ENCODE assay signal across 8 cellular contexts in the genomic region with DNA sequence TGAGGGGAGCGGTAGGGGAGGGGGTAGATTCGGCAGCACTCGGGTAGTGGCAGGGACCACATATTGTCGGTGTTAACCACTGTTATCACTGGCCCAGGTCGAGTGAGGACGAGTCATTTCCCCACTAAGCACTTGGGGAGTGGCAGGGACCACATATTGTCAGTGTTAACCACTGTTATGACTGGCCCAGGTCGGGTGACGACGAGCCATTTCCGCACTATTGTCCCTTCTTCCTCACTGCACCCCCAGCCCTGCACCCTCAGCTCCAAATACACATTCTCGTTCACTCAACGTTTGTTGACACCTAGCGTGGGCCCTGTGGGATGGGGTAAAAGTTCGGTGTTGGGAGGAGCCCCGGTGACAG. TPM values are rescaled to one million over a fixed set of nuclear protein-coding genes. Genes with fewer than 3 reads are reported as not detected.
DNase-seq lines count a peak whose midpoint lies in the region; ATAC-seq lines count a peak whose summit lies in the region.

No MANE protein-coding gene starts in this region.

- no peaks in the 10 kb centered on the region for H3K9me3 ChIP-seq in duodenal mucosa (ENCODE audit: control insufficient read depth in 1 of 2, low read length in 2 of 2)

- peak overlapping the region; percentile 97 for H3K4me3 Mint-ChIP-seq in activated CD4-positive, alpha-beta T cell treated with anti-CD3 and anti-CD28 coated beads for 36 hours
- peak overlapping the region; percentile 95 for H3K4me3 Mint-ChIP-seq in natural killer cell treated with Interleukin-12 subunit alpha and Interleukin-12 subunit beta and Interleukin-15 and Interleukin-18, amount 100 ng/mL, for 72 hours

- CTCF ChIA-PET in activated CD4-positive, alpha-beta T cell treated with anti-CD3 and anti-CD28 coated beads for 36 hours (lab: Charles Lee) = interaction anchor here (1.0 to 2.0 kb wide), 2 partner anchors 10 kb away, joined by 11 to 14 read pairs; no protein-coding TSS in a partner anchor

- H3K9me3 Mint-ChIP-seq in activated CD4-positive, alpha-beta T cell treated with anti-CD3 and anti-CD28 coated beads for 36 hours (ENCODE audit: low read depth) = no peaks in the 10 kb centered on the region
- no peaks in the 10 kb centered on the region for H3K9me3 Mint-ChIP-seq in natural killer cell treated with Interleukin-12 subunit alpha and Interleukin-12 subunit beta and Interleukin-15 and Interleukin-18, amount 100 ng/mL, for 72 hours

- H3K4me3 ChIP-seq in duodenal mucosa (ENCODE audit: low read depth in 1 of 2, low read length in 2 of 2) = peak overlapping the region; percentile 93 to 98

- intact Hi-C loops in activated CD4-positive, alpha-beta T cell treated with anti-CD3 and anti-CD28 coated beads for 36 hours (cut with DNase I, micrococcal nuclease) = loop anchor here (1.0 to 5.0 kb wide), 10 partner anchors 18 to 1664 kb away; a partner anchor contains a TSS

- POLR2A ChIA-PET in activated CD4-positive, alpha-beta T cell treated with anti-CD3 and anti-CD28 coated beads for 36 hours (lab: Charles Lee) = interaction anchor here (1.2 to 1.5 kb wide), 2 partner anchors 35 to 107 kb away, joined by 4 read pairs; a partner anchor contains a TSS

- peak overlapping the region; percentile 88 to 97 for H3K9ac ChIP-seq in duodenal mucosa (ENCODE audit: low read depth in 1 of 2, low read length in 2 of 2)

- H3K27ac ChIP-seq in duodenal mucosa (ENCODE audit: low read depth, low read length) = peak overlapping the region; percentile 95
- H3K27ac ChIP-seq in substantia nigra (ENCODE audit: low read depth, low read length, poor library complexity, severe bottlenecking) = peak overlapping the region; percentile 79

- peak; percentile 54 for ATAC-seq in HG03354 (IDR thresholded peaks at IDR 0.05; ENCODE audit: poor library complexity, severe bottlenecking, unreplicated experiment)
- peak; percentile 79 for ATAC-seq in activated CD4-positive, alpha-beta T cell treated with anti-CD3 and anti-CD28 coated beads for 36 hours
- ATAC-seq in natural killer cell treated with Interleukin-12 subunit alpha and Interleukin-12 subunit beta and Interleukin-15 and Interleukin-18, amount 100 ng/mL, for 72 hours = peak; percentile 91 to 92

- H3K36me3 ChIP-seq in duodenal mucosa (ENCODE audit: control insufficient read depth in 1 of 2, insufficient read depth in 2 of 2, low read length in 2 of 2) = peaks cover 8% of the 10 kb centered on the region in 2 donors

- H3K27me3 ChIP-seq in duodenal mucosa (ENCODE audit: control insufficient read depth in 1 of 2, insufficient read depth in 2 of 2, low read length in 2 of 2) = peaks cover 0 to 3% of the 10 kb centered on the region in 2 donors

- DNase-seq in activated CD8-positive, alpha-beta memory T cell treated with anti-CD3 and anti-CD28 coated beads for 1 hour (ENCODE audit: extremely low read depth in 1 of 2, low read depth in 1 of 2) = peak; percentile 46 to 67
- no peak for DNase-seq in activated CD8-positive, alpha-beta memory T cell treated with anti-CD3 and anti-CD28 coated beads for 24 hours
- peak; percentile 86 for DNase-seq in activated CD4-positive, alpha-beta T cell treated with anti-CD3 and anti-CD28 coated beads for 36 hours
- DNase-seq in natural killer cell treated with Interleukin-12 subunit alpha and Interleukin-12 subunit beta and Interleukin-15 and Interleukin-18, amount 100 ng/mL, for 72 hours (ENCODE audit: low spot score) = peak; percentile 93
- DNase-seq in substantia nigra (lab: John Stamatoyannopoulos, UW) (peak in 10 of 49 donors; percentile 18 to 60 (median 49)), occipital lobe (lab: John Stamatoyannopoulos, UW) (no peak)

- peaks cover 17% of the 10 kb centered on the region for H3K36me3 Mint-ChIP-seq in activated CD4-positive, alpha-beta T cell treated with anti-CD3 and anti-CD28 coated beads for 36 hours (ENCODE audit: low read depth)
- no peaks in the 10 kb centered on the region for H3K36me3 Mint-ChIP-seq in natural killer cell treated with Interleukin-12 subunit alpha and Interleukin-12 subunit beta and Interleukin-15 and Interleukin-18, amount 100 ng/mL, for 72 hours

- peak overlapping the region; percentile 99 for H3K27ac Mint-ChIP-seq in activated CD4-positive, alpha-beta T cell treated with anti-CD3 and anti-CD28 coated beads for 36 hours
- H3K27ac Mint-ChIP-seq in natural killer cell treated with Interleukin-12 subunit alpha and Interleukin-12 subunit beta and Interleukin-15 and Interleukin-18, amount 100 ng/mL, for 72 hours = peak overlapping the region; percentile 94 to 95

- H3K27me3 Mint-ChIP-seq in activated CD4-positive, alpha-beta T cell treated with anti-CD3 and anti-CD28 coated beads for 36 hours = peaks cover 4% of the 10 kb centered on the region
- H3K27me3 Mint-ChIP-seq in natural killer cell treated with Interleukin-12 subunit alpha and Interleukin-12 subunit beta and Interleukin-15 and Interleukin-18, amount 100 ng/mL, for 72 hours = peaks cover 41 to 50% of the 10 kb centered on the region in 2 donors

- peaks cover 32% of the 10 kb centered on the region for H3K4me1 Mint-ChIP-seq in activated CD4-positive, alpha-beta T cell treated with anti-CD3 and anti-CD28 coated beads for 36 hours
- H3K4me1 Mint-ChIP-seq in natural killer cell treated with Interleukin-12 subunit alpha and Interleukin-12 subunit beta and Interleukin-15 and Interleukin-18, amount 100 ng/mL, for 72 hours (ENCODE audit: low read depth in 2 of 2) = peaks cover 38 to 42% of the 10 kb centered on the region in 2 donors

- peaks cover 10 to 18% of the 10 kb centered on the region in 2 donors for H3K4me1 ChIP-seq in duodenal mucosa (ENCODE audit: control insufficient read depth in 1 of 2, insufficient read depth in 2 of 2, low read length in 2 of 2)

RNA-seq across cellular contexts. Expression of a gene that starts 0.5 kb away (rescaled TPM):
- total RNA-seq in activated CD4-positive, alpha-beta T cell treated with anti-CD3 and anti-CD28 coated beads for 36 hours = 10 to 100 TPM; 14.5 to 14.9 TPM
- total RNA-seq in natural killer cell treated with Interleukin-12 subunit alpha and Interleukin-12 subunit beta and Interleukin-15 and Interleukin-18, amount 100 ng/mL, for 72 hours = 1 to 10 TPM; 6.1 to 8.3 TPM
- total RNA-seq in occipital lobe = 27.8 TPM

RNA-seq across cellular contexts. Expression of a gene that starts 35.5 kb away (rescaled TPM):
- 10 to 100 TPM; 28.4 to 31.6 TPM for total RNA-seq in activated CD4-positive, alpha-beta T cell treated with anti-CD3 and anti-CD28 coated beads for 36 hours
- 10 to 100 TPM; 26.1 to 35.5 TPM for total RNA-seq in natural killer cell treated with Interleukin-12 subunit alpha and Interleukin-12 subunit beta and Interleukin-15 and Interleukin-18, amount 100 ng/mL, for 72 hours
- total RNA-seq in occipital lobe = 140 TPM

RNA-seq across cellular contexts. Expression of a gene that starts 43.1 kb away (rescaled TPM):
- not detected for total RNA-seq in activated CD4-positive, alpha-beta T cell treated with anti-CD3 and anti-CD28 coated beads for 36 hours
- total RNA-seq in natural killer cell treated with Interleukin-12 subunit alpha and Interleukin-12 subunit beta and Interleukin-15 and Interleukin-18, amount 100 ng/mL, for 72 hours = not detected
- total RNA-seq in occipital lobe = not detected

Comparison
In these comparisons a context has a peak if more than half of its experiments do, and no peak if none do; other contexts are left out.
1. DNase-seq: peak in activated CD8-positive, alpha-beta memory T cell treated with anti-CD3 and anti-CD28 coated beads for 1 hour (2 of 2), activated CD4-positive, alpha-beta T cell treated with anti-CD3 and anti-CD28 coated beads for 36 hours (single experiment) and natural killer cell treated with Interleukin-12 subunit alpha and Interleukin-12 subunit beta and Interleukin-15 and Interleukin-18, amount 100 ng/mL, for 72 hours (single experiment); none in activated CD8-positive, alpha-beta memory T cell treated with anti-CD3 and anti-CD28 coated beads for 24 hours (single experiment) and occipital lobe (single experiment).
2. Peak in every context shown above with its lines, with median percentiles within 50 percentile points of each other: ATAC-seq.